ENCODE assay signal across 9 cellular contexts in genomic region chr2:148887349-148888002, GRCh38.
DNase-seq lines count a peak whose midpoint lies in the region; ATAC-seq lines count a peak whose summit lies in the region.
"Had no signal": no experiment of that assay in that cellular context is flagged by ENCODE, and none has a peak within 500 bp of the region (broad histone marks: within the 10 kb centered on the region; RNA-seq: fewer than 3 reads in every experiment).

No MANE protein-coding gene starts in this region.

- peak overlapping the region; percentile 53 for H3K4me3 ChIP-seq in iPS-15b (ENCODE audit: low read depth, low read length)
- H3K4me3 ChIP-seq: BLaER1 had no signal

- no peak overlapping the region for H3K9ac ChIP-seq in iPS-15b (ENCODE audit: low read depth, low read length)
- H3K9ac ChIP-seq: BLaER1 had no signal

- H3K4me1 ChIP-seq in iPS-15b (ENCODE audit: control insufficient read depth, insufficient read depth, low read length): peaks cover 6% of the 10 kb centered on the region

- peak overlapping the region; percentile 74 for H3K4me3 Mint-ChIP-seq in T-helper 2 cell treated with Interferon-gamma antibody and Interleukin-4, amounts not matched to agents 5 μg/mL and 100 μg/mL, for 36 hours
- peak overlapping the region; percentile 78 for H3K4me3 Mint-ChIP-seq in stimulated activated memory B cell treated with anti-CD40 and anti-IgM and Interleukin-4, amounts not matched to agents 10 μg/mL and 1 μg/mL and 100 μg/mL, for 72 hours

- DNase-seq in NCI-H2081 (lab: John Stamatoyannopoulos, UW): peak; percentile 26 to 51
- no peak for DNase-seq in NCI-H2081 treated with DMSO at 0.1 percent for 48 hours (lab: John Stamatoyannopoulos, UW)
- DNase-seq in T-helper 2 cell treated with Interferon-gamma antibody and Interleukin-4, amounts not matched to agents 5 μg/mL and 100 μg/mL, for 36 hours (ENCODE audit: low spot score): no peak
- DNase-seq in NK-92 (lab: John Stamatoyannopoulos, UW; ENCODE audit: unreplicated experiment): no peak

- no peaks in the 10 kb centered on the region for H3K27me3 ChIP-seq in iPS-15b (ENCODE audit: control insufficient read depth, insufficient read depth, low read length)
- H3K27me3 ChIP-seq: BLaER1 had no signal

- H3K9me3 Mint-ChIP-seq in T-helper 2 cell treated with Interferon-gamma antibody and Interleukin-4, amounts not matched to agents 5 μg/mL and 100 μg/mL, for 36 hours: peaks cover 9% of the 10 kb centered on the region
- H3K9me3 Mint-ChIP-seq in stimulated activated memory B cell treated with anti-CD40 and anti-IgM and Interleukin-4, amounts not matched to agents 10 μg/mL and 1 μg/mL and 100 μg/mL, for 72 hours: no peaks in the 10 kb centered on the region

- H3K27ac Mint-ChIP-seq in T-helper 2 cell treated with Interferon-gamma antibody and Interleukin-4, amounts not matched to agents 5 μg/mL and 100 μg/mL, for 36 hours: no peak overlapping the region
- H3K27ac Mint-ChIP-seq in stimulated activated memory B cell treated with anti-CD40 and anti-IgM and Interleukin-4, amounts not matched to agents 10 μg/mL and 1 μg/mL and 100 μg/mL, for 72 hours: no peak overlapping the region

- no peaks in the 10 kb centered on the region for H3K36me3 ChIP-seq in iPS-15b (ENCODE audit: control insufficient read depth, insufficient read depth, low read length)
- H3K36me3 ChIP-seq: BLaER1 had no signal

- peaks cover 3% of the 10 kb centered on the region for H3K36me3 Mint-ChIP-seq in T-helper 2 cell treated with Interferon-gamma antibody and Interleukin-4, amounts not matched to agents 5 μg/mL and 100 μg/mL, for 36 hours (ENCODE audit: low read depth)
- peaks cover 4% of the 10 kb centered on the region for H3K36me3 Mint-ChIP-seq in stimulated activated memory B cell treated with anti-CD40 and anti-IgM and Interleukin-4, amounts not matched to agents 10 μg/mL and 1 μg/mL and 100 μg/mL, for 72 hours

- ATAC-seq in stimulated activated memory B cell treated with anti-CD40 and anti-IgM and Interleukin-4, amounts not matched to agents 10 μg/mL and 1 μg/mL and 100 μg/mL, for 72 hours: peak; percentile 12
- no peak for ATAC-seq in HG02885 (IDR thresholded peaks at IDR 0.05; ENCODE audit: poor library complexity, unreplicated experiment)
- no peak for ATAC-seq in GM18873 (IDR thresholded peaks at IDR 0.05; ENCODE audit: low FRiP score, unreplicated experiment)

- peaks cover 9% of the 10 kb centered on the region for H3K4me1 Mint-ChIP-seq in T-helper 2 cell treated with Interferon-gamma antibody and Interleukin-4, amounts not matched to agents 5 μg/mL and 100 μg/mL, for 36 hours (ENCODE audit: low read depth)
- H3K4me1 Mint-ChIP-seq in stimulated activated memory B cell treated with anti-CD40 and anti-IgM and Interleukin-4, amounts not matched to agents 10 μg/mL and 1 μg/mL and 100 μg/mL, for 72 hours: peaks cover 16% of the 10 kb centered on the region

- H3K27me3 Mint-ChIP-seq in T-helper 2 cell treated with Interferon-gamma antibody and Interleukin-4, amounts not matched to agents 5 μg/mL and 100 μg/mL, for 36 hours (ENCODE audit: low read depth): peaks cover 42% of the 10 kb centered on the region
- peaks cover 29% of the 10 kb centered on the region for H3K27me3 Mint-ChIP-seq in stimulated activated memory B cell treated with anti-CD40 and anti-IgM and Interleukin-4, amounts not matched to agents 10 μg/mL and 1 μg/mL and 100 μg/mL, for 72 hours

- peaks cover 3% of the 10 kb centered on the region for H3K9me3 ChIP-seq in iPS-15b (ENCODE audit: control insufficient read depth, insufficient read depth, low read length)

Comparison
In these comparisons a context has a peak if more than half of its experiments do, and no peak if none do; other contexts are left out.
1. DNase-seq: peak in NCI-H2081 (2 of 2); none in NCI-H2081 treated with DMSO at 0.1 percent for 48 hours (single experiment), T-helper 2 cell treated with Interferon-gamma antibody and Interleukin-4, amounts not matched to agents 5 μg/mL and 100 μg/mL, for 36 hours (single experiment) and NK-92 (single experiment).